17 cellular contexts compared by ENCODE assay signal in genomic region chr9:121324755-121325154, GRCh38. TPM values are rescaled to one million over a fixed set of nuclear protein-coding genes. Genes with fewer than 3 reads are reported as not detected.
A peak's percentile ranks its signal among the peaks of the same experiment; 100 is the strongest.
DNase-seq lines count a peak whose midpoint lies in the region; ATAC-seq and TF ChIP-seq lines count a peak whose summit lies in the region.
"Had no signal": no experiment of that assay in that cellular context is flagged by ENCODE, and none has a peak within 500 bp of the region (broad histone marks: within the 10 kb centered on the region; RNA-seq: fewer than 3 reads in every experiment).

No MANE protein-coding gene starts in this region.

- no peak overlapping the region for H3K4ac ChIP-seq in neuronal stem cell (ENCODE audit: low read length)

- H3K79me1 ChIP-seq in neuronal stem cell (ENCODE audit: low read depth, low read length), result no peaks in the 10 kb centered on the region

- no peak overlapping the region for H2BK5ac ChIP-seq in neuronal stem cell (ENCODE audit: low read length)

- peak overlapping the region; percentile 70 for H3K9ac ChIP-seq in neuronal stem cell (ENCODE audit: low read depth, low read length, poor library complexity)
- no peak overlapping the region for H3K9ac ChIP-seq in Karpas-422 (ENCODE audit: low read length)

- no peak overlapping the region for H3K14ac ChIP-seq in neuronal stem cell (ENCODE audit: low read length)

- no peak overlapping the region for H2BK15ac ChIP-seq in neuronal stem cell (ENCODE audit: low read length)

- no CpG with 5 or more reads among the region's 2 CpGs for WGBS in neuronal stem cell (ENCODE audit: extremely low coverage in 2 of 2, insufficient read length in 2 of 2, insufficient replicate concordance in 1 of 2), 2 donors
- 92% methylated on average over 2 of the region's 2 CpGs for WGBS in thymus

- no peak overlapping the region for H2BK12ac ChIP-seq in neuronal stem cell (ENCODE audit: low read length)

- H3K4me1 ChIP-seq in SJSA1 (replicated peaks) (peaks cover 61% of the 10 kb centered on the region), neuronal stem cell (ENCODE audit: control insufficient read depth in 2 of 2, insufficient read depth in 1 of 2, low read depth in 1 of 2, low read length in 2 of 2) (peaks cover 11 to 12% of the 10 kb centered on the region in 2 donors), thymus (ENCODE audit: control insufficient read depth, insufficient read depth, low read length) (no peaks in the 10 kb centered on the region), Karpas-422 (ENCODE audit: low read length) (no peaks in the 10 kb centered on the region)
- H3K4me1 ChIP-seq: HAP-1 had no signal

- DNase-seq in SJSA1 (ENCODE audit: low read depth in 1 of 2, low spot score in 2 of 2) (no peak), dorsolateral prefrontal cortex (no peak), neuronal stem cell (ENCODE audit: low spot score) (no peak), hypothalamus (lab: John Stamatoyannopoulos, UW) (no peak), Karpas-422 (no peak)
- no peak for DNase-seq in activated CD4-positive, alpha-beta T cell treated with anti-CD3 and anti-CD28 coated beads, Interleukin-2, amount 50 U/mL, for 1 hour
- DNase-seq: activated naive CD4-positive, alpha-beta T cell treated with anti-CD3 and anti-CD28 coated beads for 36 hours; head of caudate nucleus; left colon; NCI-H1417; NCI-H345 had no signal

- H3K9me2 ChIP-seq in Karpas-422 (replicated peaks; ENCODE audit: insufficient read depth, low read length), result no peaks in the 10 kb centered on the region

- H4K91ac ChIP-seq in neuronal stem cell (ENCODE audit: low read depth, low read length, poor library complexity), result no peak overlapping the region

- no peak overlapping the region for H4K8ac ChIP-seq in neuronal stem cell (ENCODE audit: low read depth, low read length)

- peaks cover 76% of the 10 kb centered on the region for H3K36me3 ChIP-seq in SJSA1
- H3K36me3 ChIP-seq in neuronal stem cell (replicated peaks in 1 of 2; ENCODE audit: control insufficient read depth in 2 of 2, insufficient read depth in 2 of 2, low read length in 2 of 2), result peaks cover 0 to 14% of the 10 kb centered on the region in 2 donors
- H3K36me3 ChIP-seq in thymus (ENCODE audit: control insufficient read depth, insufficient read depth), result no peaks in the 10 kb centered on the region
- peaks cover 3% of the 10 kb centered on the region for H3K36me3 ChIP-seq in Karpas-422 (ENCODE audit: insufficient read depth, low read length)
- H3K36me3 ChIP-seq: HAP-1 had no signal

- no peak for ATAC-seq in GM18868 (IDR thresholded peaks at IDR 0.05; ENCODE audit: unreplicated experiment)
- ATAC-seq: left colon had no signal

- H3K18ac ChIP-seq in neuronal stem cell (ENCODE audit: low read length), result no peak overlapping the region

- no peaks in the 10 kb centered on the region for H4K20me1 ChIP-seq in Karpas-422 (ENCODE audit: insufficient read depth, low read depth, low read length)

- no peaks in the 10 kb centered on the region for H3K79me2 ChIP-seq in Karpas-422 (ENCODE audit: low read length)

- H3K4me3 ChIP-seq in SJSA1 (no peak overlapping the region), dorsolateral prefrontal cortex (no peak overlapping the region), neuronal stem cell (ENCODE audit: low read length in 2 of 2) (no peak overlapping the region), thymus (ENCODE audit: low read length) (no peak overlapping the region), Karpas-422 (ENCODE audit: low read length) (no peak overlapping the region)
- H3K4me3 ChIP-seq: cardiac muscle cell, HAP-1, K562 had no signal

- H3K9me3 ChIP-seq in SJSA1 (replicated peaks), result no peaks in the 10 kb centered on the region
- H3K9me3 ChIP-seq in neuronal stem cell (replicated peaks in 1 of 2; ENCODE audit: control insufficient read depth in 2 of 2, insufficient read depth in 1 of 2, low read depth in 1 of 2, low read length in 2 of 2), result no peaks in the 10 kb centered on the region
- no peaks in the 10 kb centered on the region for H3K9me3 ChIP-seq in thymus (ENCODE audit: control insufficient read depth)
- no peaks in the 10 kb centered on the region for H3K9me3 ChIP-seq in Karpas-422 (ENCODE audit: low read length)
- H3K9me3 ChIP-seq: HAP-1 had no signal

- no peak overlapping the region for H2AK5ac ChIP-seq in neuronal stem cell (ENCODE audit: low read depth, low read length)

- H3K27me3 ChIP-seq in SJSA1 (replicated peaks) (no peaks in the 10 kb centered on the region), dorsolateral prefrontal cortex (no peaks in the 10 kb centered on the region), neuronal stem cell (ENCODE audit: control insufficient read depth in 3 of 3, insufficient read depth in 3 of 3, low read depth in 1 of 3, low read length in 3 of 3) (no peaks in the 10 kb centered on the region), thymus (ENCODE audit: control insufficient read depth, insufficient read depth) (no peaks in the 10 kb centered on the region), Karpas-422 (ENCODE audit: low read length) (no peaks in the 10 kb centered on the region)
- H3K27me3 ChIP-seq: cardiac muscle cell had no signal

- H2AFZ ChIP-seq in neuronal stem cell (ENCODE audit: low read length) (no peak overlapping the region), Karpas-422 (ENCODE audit: low read length) (no peak overlapping the region)

- H3K23ac ChIP-seq in neuronal stem cell (ENCODE audit: low read depth, low read length, poor library complexity), result no peak overlapping the region

- intact Hi-C loops in dorsolateral prefrontal cortex (cut with DNase I), result no loop called here

- TF ChIP-seq CTCF in dorsolateral prefrontal cortex (IDR thresholded peaks at IDR 0.05 in 54 of 56, conservative IDR thresholded peaks at IDR 0.05 in 2 of 56; ENCODE audit: low read depth in 1 of 56, partially characterized antibody in 56 of 56), result no peak

- H2BK120ac ChIP-seq in neuronal stem cell (ENCODE audit: low read depth, low read length), result no peak overlapping the region

- H3K4me2 ChIP-seq in neuronal stem cell (ENCODE audit: insufficient read depth, low read length, poor library complexity, severe bottlenecking) (no peak overlapping the region), Karpas-422 (ENCODE audit: low read depth, low read length, poor library complexity, severe bottlenecking) (no peak overlapping the region)

- H3K27ac ChIP-seq in SJSA1, result peak overlapping the region; percentile 70; the same call in 1 of the 2 replicates
- peak overlapping the region in 51 of 59 donors; percentile 23 to 93 (median 83) for H3K27ac ChIP-seq in dorsolateral prefrontal cortex
- H3K27ac ChIP-seq in neuronal stem cell (replicated peaks; ENCODE audit: low read length), result no peak overlapping the region
- peak overlapping the region; percentile 25 for H3K27ac ChIP-seq in thymus (ENCODE audit: low read depth)
- H3K27ac ChIP-seq in Karpas-422 (ENCODE audit: low read length), result no peak overlapping the region
- H3K27ac ChIP-seq: C4-2B, cardiac muscle cell had no signal

RNA-seq across cellular contexts. Expression of gene STOM, which starts 45.3 kb away (rescaled TPM):
- 192 and 200 TPM in 2 replicates for total RNA-seq in SJSA1 (2014; rRNA removed; shearing (Covaris generic))
- total RNA-seq in dorsolateral prefrontal cortex, result 100 to 1,000 TPM in 87 of 120 experiments, 10 to 100 TPM in 33; 58.0 to 261 (median 119) TPM
- 29.9 TPM for polyA plus RNA-seq in neuronal stem cell (2013, experiment 1 of 2)
- polyA plus RNA-seq in neuronal stem cell (2013, experiment 2 of 2), result 33.0 TPM
- 157 TPM for polyA plus RNA-seq in thymus
- total RNA-seq in Karpas-422 (2014; rRNA removed; shearing (Covaris generic); ENCODE audit: low replicate concordance), result 16.4 and 33.1 TPM in 2 replicates

RNA-seq across cellular contexts. Expression of gene GSN, which starts 56.8 kb away (rescaled TPM):
- 284 and 331 TPM in 2 replicates for total RNA-seq in SJSA1 (2014; rRNA removed; shearing (Covaris generic))
- 100 to 1,000 TPM in 119 of 120 experiments, 10 to 100 TPM in 1; 88.2 to 740 (median 233) TPM for total RNA-seq in dorsolateral prefrontal cortex
- 29.4 TPM for polyA plus RNA-seq in neuronal stem cell (2013, experiment 1 of 2)
- polyA plus RNA-seq in neuronal stem cell (2013, experiment 2 of 2), result 28.1 TPM
- 248 TPM for polyA plus RNA-seq in thymus
- total RNA-seq in Karpas-422 (2014; rRNA removed; shearing (Covaris generic); ENCODE audit: low replicate concordance), result 33.7 and 36.7 TPM in 2 replicates

Comparison
In these comparisons a context has a peak if more than half of its experiments do, and no peak if none do; other contexts are left out.
1. H3K27ac ChIP-seq: peak in SJSA1 (single experiment), dorsolateral prefrontal cortex (51 of 59) and thymus (single experiment); none in neuronal stem cell (single experiment) and Karpas-422 (single experiment).